Comparison of ENCODE assay signal across 8 cellular contexts in the genomic region with DNA sequence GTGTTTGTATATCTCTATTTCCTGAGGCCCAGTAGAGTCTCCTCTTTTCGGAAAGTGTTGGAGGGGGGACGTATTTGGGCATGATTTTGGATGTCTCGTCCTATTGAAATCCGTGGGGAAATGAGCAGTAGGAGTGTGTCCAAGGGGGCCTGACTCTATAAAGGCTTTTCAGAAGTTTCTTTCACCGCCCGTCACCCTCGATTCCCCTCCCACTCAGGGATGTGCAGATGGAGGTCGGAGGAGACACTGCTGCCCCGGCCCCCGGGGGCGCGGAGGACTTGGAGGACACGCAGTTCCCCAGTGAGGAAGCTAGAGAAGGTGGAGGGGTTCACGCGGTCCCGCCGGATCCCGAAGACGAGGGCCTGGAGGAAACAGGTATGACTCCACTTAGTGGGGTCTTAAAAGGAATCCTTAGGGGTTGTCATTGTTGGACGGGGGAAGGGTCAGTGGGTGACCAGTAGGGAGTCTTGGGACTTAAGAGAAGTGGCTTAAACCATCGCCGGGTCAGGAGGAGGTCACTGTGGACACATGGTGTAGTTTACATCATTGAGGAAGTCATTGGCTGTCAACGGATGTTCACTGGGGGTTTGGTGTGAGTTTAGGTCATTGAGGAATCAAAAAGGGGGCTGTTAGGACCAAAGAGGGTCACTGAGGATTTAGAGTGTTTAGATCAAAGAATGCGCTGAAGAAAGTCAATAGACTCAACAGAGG. TPM values are rescaled to one million over a fixed set of nuclear protein-coding genes. Genes with fewer than 3 reads are reported as not detected.
A peak's percentile ranks its signal among the peaks of the same experiment; 100 is the strongest.
DNase-seq lines count a peak whose midpoint lies in the region; ATAC-seq and TF ChIP-seq lines count a peak whose summit lies in the region.

No MANE protein-coding gene starts in this region.

- WGBS in mesodermal cell (ENCODE audit: insufficient coverage in 2 of 2), 2 experiments: 9 to 19% methylated on average over 7 to 18 of the region's 24 CpGs
- 6% methylated on average over 21 to 22 of the region's 24 CpGs for WGBS in thyroid gland, 2 donors

- CTCF ChIA-PET in CD4-positive, alpha-beta memory T cell (lab: Charles Lee; ENCODE audit: partially characterized antibody): interaction anchor here (0.5 kb wide), 1 partner anchor 1544 kb away, joined by 3 read pairs; the partner anchor contains the start of genes KARS1 and TERF2IP

- peaks cover 21% of the 10 kb centered on the region for H3K36me3 ChIP-seq in CD4-positive, alpha-beta memory T cell (ENCODE audit: insufficient read depth, low read length)
- peaks cover 8% of the 10 kb centered on the region for H3K36me3 ChIP-seq in colonic mucosa
- peaks cover 37% of the 10 kb centered on the region for H3K36me3 ChIP-seq in mesodermal cell (ENCODE audit: control insufficient read depth, insufficient read depth, low read length)
- H3K36me3 ChIP-seq in thyroid gland: peaks cover 18 to 21% of the 10 kb centered on the region in 2 donors

- no peak for TF ChIP-seq POLR2A in thyroid gland (IDR thresholded peaks at IDR 0.05)

- no peaks in the 10 kb centered on the region for H3K27me3 Mint-ChIP-seq in CD4-positive, alpha-beta memory T cell

- peak overlapping the region; percentile 98 to 100 (median 99) for H3K27ac Mint-ChIP-seq in CD4-positive, alpha-beta memory T cell

- H3K9ac ChIP-seq in colonic mucosa (ENCODE audit: low read depth in 2 of 2, low read length in 2 of 2): peak overlapping the region; percentile 77 to 95

- intact Hi-C loops in CD4-positive, alpha-beta memory T cell (cut with micrococcal nuclease): loop anchor here (1.0 to 5.0 kb wide), 5 partner anchors 21 to 1759 kb away; partner anchors contain the start of genes CFDP1, KARS1, TERF2IP and TMEM170A
- intact Hi-C loops in colonic mucosa (cut with DNase I): no loop called here
- intact Hi-C loops in thyroid gland (cut with DNase I): loop anchor here (5.0 kb wide), 1 partner anchor 1544 kb away; the partner anchor contains the start of genes KARS1 and TERF2IP

- H3K4me3 Mint-ChIP-seq in CD4-positive, alpha-beta memory T cell: peak overlapping the region; percentile 94 to 100 (median 98)

- H3K4me1 ChIP-seq in CD4-positive, alpha-beta memory T cell (ENCODE audit: insufficient read depth, low read length): peaks cover 27% of the 10 kb centered on the region
- H3K4me1 ChIP-seq in colonic mucosa: peaks cover 8% of the 10 kb centered on the region
- peaks cover 9% of the 10 kb centered on the region for H3K4me1 ChIP-seq in mesodermal cell (ENCODE audit: control insufficient read depth, insufficient read depth, low read length, poor library complexity, severe bottlenecking)
- H3K4me1 ChIP-seq in thyroid gland: peaks cover 12 to 14% of the 10 kb centered on the region in 2 donors

- TF ChIP-seq CTCF in colonic mucosa (IDR thresholded peaks at IDR 0.05) (no peak), thyroid gland (IDR thresholded peaks at IDR 0.05) (no peak)

- H3K9me3 ChIP-seq in CD4-positive, alpha-beta memory T cell (ENCODE audit: control insufficient read depth in 1 of 2, low read length in 2 of 2): no peaks in the 10 kb centered on the region
- no peaks in the 10 kb centered on the region for H3K9me3 ChIP-seq in colonic mucosa
- H3K9me3 ChIP-seq in mesodermal cell (ENCODE audit: control insufficient read depth, low read length): no peaks in the 10 kb centered on the region
- no peaks in the 10 kb centered on the region for H3K9me3 ChIP-seq in thyroid gland

- DNase-seq in CD4-positive, alpha-beta memory T cell: peak in 2 of 5 donors; percentile 20 to 49
- DNase-seq in SKM-1 treated with dmso at 0.1 percent for 144 hours (lab: John Stamatoyannopoulos, UW; ENCODE audit: unreplicated experiment): peak; percentile 57
- peak; percentile 31 for DNase-seq in colonic mucosa
- peak; percentile 12 to 38 for DNase-seq in thyroid gland
- DNase-seq in AG08396 (ENCODE audit: low spot score): no peak
- DNase-seq in NCI-H187 treated with DMSO at 0.1 percent for 48 hours (lab: John Stamatoyannopoulos, UW): no peak

- peak; percentile 0 for ATAC-seq in GM21528 (IDR thresholded peaks at IDR 0.05; ENCODE audit: low FRiP score, unreplicated experiment)

- H3K27me3 ChIP-seq in CD4-positive, alpha-beta memory T cell (ENCODE audit: insufficient read depth, low read length): no peaks in the 10 kb centered on the region
- H3K27me3 ChIP-seq in colonic mucosa: no peaks in the 10 kb centered on the region
- no peaks in the 10 kb centered on the region for H3K27me3 ChIP-seq in thyroid gland

- peaks cover 33 to 58% of the 10 kb centered on the region in 2 donors for H3K36me3 Mint-ChIP-seq in CD4-positive, alpha-beta memory T cell

- peak overlapping the region; percentile 93 for H3K27ac ChIP-seq in CD4-positive, alpha-beta memory T cell (ENCODE audit: low read depth, low read length)
- H3K27ac ChIP-seq in colonic mucosa (peak overlapping the region; percentile 99), mesodermal cell (ENCODE audit: low read depth, low read length, severe bottlenecking) (peak overlapping the region; percentile 94), thyroid gland (peak overlapping the region; percentile 70 to 97 (median 94))

- H3K9me3 Mint-ChIP-seq in CD4-positive, alpha-beta memory T cell: peaks cover 0 to 2% (median 0%) of the 10 kb centered on the region in 8 donors

- H3K4me1 Mint-ChIP-seq in CD4-positive, alpha-beta memory T cell: peaks cover 31 to 50% (median 39%) of the 10 kb centered on the region in 4 donors

- POLR2A ChIA-PET in CD4-positive, alpha-beta memory T cell (lab: Charles Lee; ENCODE audit: partially characterized antibody): interaction anchor here (0.8 to 2.1 kb wide), 8 partner anchors 10 to 1758 kb away, joined by 3 to 27 read pairs (median 4); partner anchors contain the start of genes CFDP1, KARS1 and TERF2IP

- H3K4me3 ChIP-seq in CD4-positive, alpha-beta memory T cell (ENCODE audit: low read length in 2 of 2): peak overlapping the region; percentile 97 to 99
- H3K4me3 ChIP-seq in colonic mucosa: peak overlapping the region; percentile 87
- peak overlapping the region; percentile 83 for H3K4me3 ChIP-seq in mesodermal cell (ENCODE audit: extremely low read depth, insufficient read depth, low read length, poor library complexity, severe bottlenecking)
- H3K4me3 ChIP-seq in thyroid gland (replicated peaks in 1 of 3): peak overlapping the region; percentile 50 to 90 (median 72)

RNA-seq across cellular contexts. Expression of gene MON1B, which starts 0.4 kb away (rescaled TPM):
- 10 to 100 TPM; 82.4 to 85.4 TPM for total RNA-seq in CD4-positive, alpha-beta memory T cell
- polyA plus RNA-seq in CD4-positive, alpha-beta memory T cell: 10 to 100 TPM; 30.5 to 49.1 TPM
- total RNA-seq in colonic mucosa (100 to 1,000 TPM in 1 of 2 donors, 10 to 100 TPM in 1; 69.6 to 103 TPM), thyroid gland (10 to 100 TPM; 24.1 to 51.4 (median 40.7) TPM)
- polyA plus RNA-seq in mesodermal cell (2013, experiment 1 of 2): 21.6 TPM
- polyA plus RNA-seq in mesodermal cell (2013, experiment 2 of 2): 18.9 TPM

RNA-seq across cellular contexts. Expression of gene SYCE1L, which starts 7.8 kb away (rescaled TPM):
- 10 to 100 TPM; 12.5 to 16.0 TPM for total RNA-seq in CD4-positive, alpha-beta memory T cell
- polyA plus RNA-seq in CD4-positive, alpha-beta memory T cell: 1 to 10 TPM; 1.9 to 5.4 TPM
- total RNA-seq in colonic mucosa (1 to 10 TPM; 4.8 to 6.9 TPM), thyroid gland (1 to 10 TPM in 1 of 4 donors, not detected in 3; 3.9 TPM)
- polyA plus RNA-seq in mesodermal cell (2013, experiment 1 of 2): 6.3 TPM
- polyA plus RNA-seq in mesodermal cell (2013, experiment 2 of 2): 4.6 TPM

Comparison
In these comparisons a context has a peak if more than half of its experiments do, and no peak if none do; other contexts are left out.
1. DNase-seq: peak in SKM-1 treated with dmso at 0.1 percent for 144 hours (single experiment), colonic mucosa (single experiment) and thyroid gland (2 of 2); none in AG08396 (single experiment) and NCI-H187 treated with DMSO at 0.1 percent for 48 hours (single experiment).
2. Peak in every context shown above with its lines, with median percentiles within 50 percentile points of each other: H3K27ac ChIP-seq and H3K4me3 ChIP-seq.